21 cellular contexts compared by ENCODE assay signal in the genomic region with DNA sequence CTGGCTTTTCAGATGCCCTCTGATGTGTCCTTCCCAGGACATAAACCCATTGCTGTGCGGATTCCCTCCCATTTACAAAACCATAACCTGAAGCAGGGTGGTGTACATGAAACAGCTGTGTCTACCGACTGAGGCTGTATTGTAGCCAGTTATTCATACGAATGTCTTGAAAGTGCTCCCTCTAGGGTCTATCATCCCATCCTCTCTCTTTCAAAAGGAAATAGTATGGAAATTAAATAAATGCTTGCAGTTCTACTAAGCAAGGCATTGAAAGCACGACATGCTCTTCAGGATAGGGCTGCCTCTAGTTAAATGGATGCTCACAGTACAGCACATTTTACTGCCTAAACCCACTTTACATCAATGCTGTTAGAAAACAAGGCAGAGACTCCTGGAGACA.
DNase-seq lines count a peak whose midpoint lies in the region; ATAC-seq and TF ChIP-seq lines count a peak whose summit lies in the region.
"Had no signal": no experiment of that assay in that cellular context is flagged by ENCODE, and none has a peak within 500 bp of the region (broad histone marks: within the 10 kb centered on the region; RNA-seq: fewer than 3 reads in every experiment).

No MANE protein-coding gene starts in this region.

- H3K36me3 ChIP-seq in BJ (ENCODE audit: control insufficient read depth, insufficient read depth, low read length) (no peaks in the 10 kb centered on the region), breast epithelium (no peaks in the 10 kb centered on the region)
- H3K36me3 ChIP-seq: HAP-1, heart left ventricle had no signal

- no peak overlapping the region for H3K27ac Mint-ChIP-seq in HFFc6
- H3K27ac Mint-ChIP-seq in nephron = no peak overlapping the region
- H3K27ac Mint-ChIP-seq in activated T-helper 17 cell treated with anti-CD3 and anti-CD28 coated beads, Interleukin-2, amount 50 U/mL, for 72 hours = no peak overlapping the region
- H3K27ac Mint-ChIP-seq: activated naive CD8-positive, alpha-beta T cell treated with anti-CD3 and anti-CD28 coated beads for 36 hours; activated T-helper 2 cell treated with anti-CD3 and anti-CD28 coated beads, Interferon-gamma antibody, Interleukin-2, Interleukin-4, amounts not matched to agents 10 μg/mL and 5 μg/mL and 100 μg/mL, durations not matched to agents 14 hours and 24 hours and 36 hours; natural killer cell treated with Interleukin-12 subunit alpha and Interleukin-12 subunit beta and Interleukin-15 and Interleukin-18, amount 100 ng/mL, for 72 hours had no signal

- H3K4me3 Mint-ChIP-seq in HFFc6 (no peak overlapping the region), nephron (peak overlapping the region; percentile 6 to 75 (median 56))
- H3K4me3 Mint-ChIP-seq in activated T-helper 17 cell treated with anti-CD3 and anti-CD28 coated beads, Interleukin-2, amount 50 U/mL, for 72 hours = no peak overlapping the region
- H3K4me3 Mint-ChIP-seq: activated naive CD8-positive, alpha-beta T cell treated with anti-CD3 and anti-CD28 coated beads for 36 hours; natural killer cell treated with Interleukin-12 subunit alpha and Interleukin-12 subunit beta and Interleukin-15 and Interleukin-18, amount 100 ng/mL, for 72 hours had no signal

- intact Hi-C loops in breast epithelium (cut with DNase I; ENCODE audit: low total_unique reads) = no loop called here

- no peaks in the 10 kb centered on the region for H3K4me1 ChIP-seq in breast epithelium
- H3K4me1 ChIP-seq: body of pancreas, HAP-1, psoas muscle had no signal

- H3K27me3 Mint-ChIP-seq in HFFc6 (ENCODE audit: insufficient read depth) = peaks cover 30% of the 10 kb centered on the region
- peaks cover 58% of the 10 kb centered on the region for H3K27me3 Mint-ChIP-seq in nephron (ENCODE audit: low read depth)
- peaks cover 48% of the 10 kb centered on the region for H3K27me3 Mint-ChIP-seq in activated T-helper 17 cell treated with anti-CD3 and anti-CD28 coated beads, Interleukin-2, amount 50 U/mL, for 72 hours

- no peak for ATAC-seq in activated T-helper 17 cell treated with anti-CD3 and anti-CD28 coated beads, Interleukin-2, amount 50 U/mL, for 72 hours (replicated peaks)
- no peak for ATAC-seq in left lobe of liver
- ATAC-seq: body of pancreas, heart left ventricle, psoas muscle had no signal

- H3K27me3 ChIP-seq in BJ (ENCODE audit: control insufficient read depth, insufficient read depth, low read length) (peaks cover 3% of the 10 kb centered on the region), breast epithelium (peaks cover 0 to 48% of the 10 kb centered on the region in 2 donors)
- H3K27me3 ChIP-seq: body of pancreas had no signal

- CTCF ChIA-PET in BJ (lab: Yijun Ruan, JAX) = no interaction called here

- no peaks in the 10 kb centered on the region for H3K36me3 Mint-ChIP-seq in HFFc6 (ENCODE audit: low read depth)
- no peaks in the 10 kb centered on the region for H3K36me3 Mint-ChIP-seq in nephron (ENCODE audit: low read depth)
- H3K36me3 Mint-ChIP-seq in activated T-helper 17 cell treated with anti-CD3 and anti-CD28 coated beads, Interleukin-2, amount 50 U/mL, for 72 hours (ENCODE audit: low read depth) = no peaks in the 10 kb centered on the region
- H3K36me3 Mint-ChIP-seq: activated naive CD8-positive, alpha-beta T cell treated with anti-CD3 and anti-CD28 coated beads for 36 hours; natural killer cell treated with Interleukin-12 subunit alpha and Interleukin-12 subunit beta and Interleukin-15 and Interleukin-18, amount 100 ng/mL, for 72 hours had no signal

- no peaks in the 10 kb centered on the region for H3K9me3 Mint-ChIP-seq in HFFc6
- no peaks in the 10 kb centered on the region for H3K9me3 Mint-ChIP-seq in nephron
- H3K9me3 Mint-ChIP-seq in activated T-helper 17 cell treated with anti-CD3 and anti-CD28 coated beads, Interleukin-2, amount 50 U/mL, for 72 hours = no peaks in the 10 kb centered on the region
- H3K9me3 Mint-ChIP-seq: activated naive CD8-positive, alpha-beta T cell treated with anti-CD3 and anti-CD28 coated beads for 36 hours; activated T-helper 2 cell treated with anti-CD3 and anti-CD28 coated beads, Interferon-gamma antibody, Interleukin-2, Interleukin-4, amounts not matched to agents 10 μg/mL and 5 μg/mL and 100 μg/mL, durations not matched to agents 14 hours and 24 hours and 36 hours; natural killer cell treated with Interleukin-12 subunit alpha and Interleukin-12 subunit beta and Interleukin-15 and Interleukin-18, amount 100 ng/mL, for 72 hours had no signal

- H3K4me1 Mint-ChIP-seq in HFFc6 (ENCODE audit: low read depth) = peaks cover 9% of the 10 kb centered on the region
- H3K4me1 Mint-ChIP-seq in nephron = peaks cover 5% of the 10 kb centered on the region
- H3K4me1 Mint-ChIP-seq in activated T-helper 17 cell treated with anti-CD3 and anti-CD28 coated beads, Interleukin-2, amount 50 U/mL, for 72 hours = no peaks in the 10 kb centered on the region

- no peaks in the 10 kb centered on the region for H3K9me3 ChIP-seq in breast epithelium
- H3K9me3 ChIP-seq: body of pancreas, HAP-1, heart left ventricle, psoas muscle had no signal

- no peak for DNase-seq in BJ (ENCODE audit: low read depth)
- DNase-seq in HFFc6 = no peak
- DNase-seq in SK-N-DZ (ENCODE audit: low spot score) = peak; percentile 32
- DNase-seq in breast epithelium (ENCODE audit: low spot score in 2 of 2) = no peak
- no peak for DNase-seq in C1 segment of cervical spinal cord (lab: John Stamatoyannopoulos, UW)
- no peak for DNase-seq in left lobe of liver (ENCODE audit: low spot score)
- DNase-seq: activated naive CD8-positive, alpha-beta T cell treated with anti-CD3 and anti-CD28 coated beads for 36 hours; body of pancreas; cortex of kidney; heart left ventricle; KBM-7; MV-4-11; NCI-H187; psoas muscle; RPMI8226; T-helper 9 cell had no signal

- 0 out of 2 replicates have a peak, but pooled peaks have one; percentile 3 for TF ChIP-seq CTCF in BJ (IDR thresholded peaks at IDR 0.05; ENCODE audit: insufficient read depth, low read depth, low read length)
- TF ChIP-seq CTCF in HFFc6 (IDR thresholded peaks at IDR 0.05) = peak; percentile 18; the same call in 1 of the 2 replicates
- TF ChIP-seq CTCF in nephron (IDR thresholded peaks at IDR 0.05; ENCODE audit: unreplicated experiment in 3 of 3) = peak in 1 of 3 experiments; percentile 28
- TF ChIP-seq CTCF in breast epithelium (IDR thresholded peaks at IDR 0.05) = no peak

- no peak overlapping the region for H3K4me3 ChIP-seq in BJ (ENCODE audit: low read depth, low read length)
- H3K4me3 ChIP-seq in breast epithelium = no peak overlapping the region
- H3K4me3 ChIP-seq: body of pancreas, HAP-1, heart left ventricle, psoas muscle had no signal

- POLR2A ChIA-PET in BJ (lab: Charles Lee) = no interaction called here

- no peak for TF ChIP-seq POLR2A in breast epithelium (IDR thresholded peaks at IDR 0.05)

- no peak overlapping the region for H3K27ac ChIP-seq in breast epithelium
- H3K27ac ChIP-seq: body of pancreas, heart left ventricle, psoas muscle had no signal

Comparison
In these comparisons a context has a peak if more than half of its experiments do, and no peak if none do; other contexts are left out.
1. CTCF ChIP-seq: peak in BJ (single experiment) and HFFc6 (single experiment); none in breast epithelium (0 of 3).
2. H3K4me3 Mint-ChIP-seq: peak in nephron (3 of 3); none in HFFc6 (single experiment) and activated T-helper 17 cell treated with anti-CD3 and anti-CD28 coated beads, Interleukin-2, amount 50 U/mL, for 72 hours (single experiment).